In genomic region chr2:180849851-180850250, GRCh38 we compare ENCODE assay signal across 17 cellular contexts.
DNase-seq lines count a peak whose midpoint lies in the region; ATAC-seq, FAIRE-seq and TF ChIP-seq lines count a peak whose summit lies in the region.
"Had no signal": no experiment of that assay in that cellular context is flagged by ENCODE, and none has a peak within 500 bp of the region (broad histone marks: within the 10 kb centered on the region; RNA-seq: fewer than 3 reads in every experiment).

No MANE protein-coding gene starts in this region.

- no peak overlapping the region for H3K27ac ChIP-seq in H1 (ENCODE audit: low read depth, low read length)
- H3K27ac ChIP-seq: BLaER1, C4-2B had no signal

- H3K4ac ChIP-seq in H1 (replicated peaks; ENCODE audit: insufficient read length, low read depth, low read length) = no peak overlapping the region

- DNase-seq in H54 (ENCODE audit: insufficient read length, low spot score) = no peak
- DNase-seq in NCI-H69 (lab: John Stamatoyannopoulos, UW) = peak; percentile 9
- DNase-seq in H1 (ENCODE audit: low read depth in 1 of 2, low spot score in 2 of 2) = no peak
- DNase-seq in Ammon's horn (ENCODE audit: low spot score) = no peak
- DNase-seq in activated effector memory CD4-positive, alpha-beta T cell treated with anti-CD3 and anti-CD28 coated beads, Interleukin-2, amount 50 U/mL, for 16 hours = no peak
- DNase-seq: Caco-2; CD4-positive, CD25-positive, alpha-beta regulatory T cell; CD8-positive, alpha-beta T cell; DMS153; DND-41; HFFc6 had no signal

- no peak overlapping the region for H3K18ac ChIP-seq in H1 (ENCODE audit: extremely low read depth, low read length)

- H2BK15ac ChIP-seq in H1 (ENCODE audit: low read length) = no peak overlapping the region

- H4K20me1 ChIP-seq in H1 (replicated peaks in 1 of 2; ENCODE audit: control insufficient read depth in 1 of 2, insufficient read depth in 2 of 2, low read length in 2 of 2) = no peaks in the 10 kb centered on the region
- H4K20me1 ChIP-seq: BLaER1 had no signal

- H2BK20ac ChIP-seq in H1 (ENCODE audit: low read length) = no peak overlapping the region

- H4K8ac ChIP-seq in H1 (ENCODE audit: extremely low read depth, insufficient read depth, low read length) = no peak overlapping the region

- H3K4me2 ChIP-seq in H1 (ENCODE audit: insufficient read depth in 1 of 2, low read depth in 2 of 2, low read length in 2 of 2) = peak overlapping the region in 1 of 2 experiments; percentile 42; a peak in 1 of 4 replicates
- H3K4me2 ChIP-seq: BLaER1 had no signal

- H3K23me2 ChIP-seq in H1 (ENCODE audit: low read depth, low read length) = no peaks in the 10 kb centered on the region

- H2BK12ac ChIP-seq in H1 (ENCODE audit: low read depth, low read length) = no peak overlapping the region

- TF ChIP-seq CTCF in H1 (IDR thresholded peaks at IDR 0.05; ENCODE audit: control extremely low read depth in 1 of 3, insufficient read depth in 1 of 3, low read depth in 1 of 3, low read length in 3 of 3) = no peak

- H2BK5ac ChIP-seq in H1 (ENCODE audit: low read depth, low read length) = no peak overlapping the region

- FAIRE-seq in H54 (lab: Jason Lieb, UNC) = peak; percentile 33
- peak; percentile 39 for FAIRE-seq in H1 (lab: Jason Lieb, UNC)
- FAIRE-seq: G401.6, GM12892 had no signal

- H2AK5ac ChIP-seq in H1 (ENCODE audit: low read depth, low read length) = no peak overlapping the region

- H4K5ac ChIP-seq in H1 (ENCODE audit: insufficient read length, low read depth, low read length) = no peak overlapping the region

- no peak overlapping the region for H3K14ac ChIP-seq in H1 (ENCODE audit: insufficient read length)

- no peak overlapping the region for H3K23ac ChIP-seq in H1 (ENCODE audit: insufficient read length)

- no peak overlapping the region for H3K9ac ChIP-seq in H1 (replicated peaks in 1 of 4; ENCODE audit: extremely low read depth in 1 of 4, low read depth in 3 of 4, low read length in 3 of 4)
- H3K9ac ChIP-seq: BLaER1 had no signal

- no peak overlapping the region for H3K4me3 ChIP-seq in H1 (ENCODE audit: extremely low read depth in 1 of 4, insufficient read depth in 2 of 4, low read depth in 3 of 4, low read length in 4 of 4)
- H3K4me3 ChIP-seq: BLaER1, HAP-1 had no signal

- WGBS in H1 (ENCODE audit: extremely low coverage in 1 of 2, insufficient coverage in 1 of 2, insufficient read length in 1 of 2, insufficient replicate concordance in 2 of 2, low coverage in 1 of 2, low lambda C conversion rate in 2 of 2, missing lambda C conversion rate in 1 of 2), 2 experiments = 73% methylated on average over 2 of the region's 2 CpGs; no CpG with 5 or more reads in 1 of the 2 experiments

- no peaks in the 10 kb centered on the region for H3K36me3 ChIP-seq in H1 (ENCODE audit: control insufficient read depth in 2 of 4, insufficient read depth in 4 of 4, low read length in 3 of 4)
- H3K36me3 ChIP-seq: BLaER1, HAP-1 had no signal

- no peaks in the 10 kb centered on the region for H3K9me3 ChIP-seq in H1 (ENCODE audit: insufficient read depth in 2 of 2, low read depth in 1 of 2, low read length in 1 of 2)
- H3K9me3 ChIP-seq: BLaER1, Caco-2, HAP-1 had no signal

- no peaks in the 10 kb centered on the region for H3K27me3 ChIP-seq in H1 (replicated peaks in 1 of 4; ENCODE audit: control insufficient read depth in 3 of 4, extremely low read depth in 1 of 4, insufficient read depth in 3 of 4, low read length in 3 of 4)
- H3K27me3 ChIP-seq: BLaER1 had no signal

- no peak for TF ChIP-seq EP300 in H1 (IDR thresholded peaks at IDR 0.05; ENCODE audit: borderline replicate concordance in 1 of 2, low read depth in 2 of 2, low read length in 2 of 2)

- no peak for TF ChIP-seq RAD21 in H1 (IDR thresholded peaks at IDR 0.05 in 1 of 2, conservative IDR thresholded peaks at IDR 0.05 in 1 of 2; ENCODE audit: low read depth in 2 of 2, low read length in 2 of 2)

- no peak overlapping the region for H2BK120ac ChIP-seq in H1 (replicated peaks; ENCODE audit: low read depth, low read length)

- CTCF ChIA-PET in H1 (lab: Charles Lee; ENCODE audit: partially characterized antibody) = interaction anchor here (1.0 kb wide), 1 partner anchor 52 kb away, joined by 5 read pairs; no protein-coding TSS in a partner anchor

- no peak for ATAC-seq in HG03175 (IDR thresholded peaks at IDR 0.05; ENCODE audit: unreplicated experiment)
- ATAC-seq: CD8-positive, alpha-beta T cell had no signal

- no peak overlapping the region for H3K56ac ChIP-seq in H1 (replicated peaks; ENCODE audit: insufficient read length, low read depth, low read length)

- H4K91ac ChIP-seq in H1 (replicated peaks; ENCODE audit: insufficient read length, low read length) = no peak overlapping the region

- no peak overlapping the region for H2AFZ ChIP-seq in H1 (ENCODE audit: low read length)

- no peaks in the 10 kb centered on the region for H3K4me1 ChIP-seq in H1 (replicated peaks in 1 of 4; ENCODE audit: control insufficient read depth in 3 of 4, insufficient read depth in 4 of 4, low read length in 3 of 4)
- H3K4me1 ChIP-seq: BLaER1, Caco-2, HAP-1 had no signal

- TF ChIP-seq POLR2A in H54 (IDR thresholded peaks at IDR 0.05; ENCODE audit: low read depth, low read length) (no peak), H1 (IDR thresholded peaks at IDR 0.05; ENCODE audit: control extremely low read depth in 1 of 2, low read depth in 2 of 2, low read length in 2 of 2) (no peak)

- POLR2A ChIA-PET in H1 (lab: Charles Lee; ENCODE audit: partially characterized antibody) = no interaction called here

- no peaks in the 10 kb centered on the region for H3K79me2 ChIP-seq in H1 (ENCODE audit: control insufficient read depth in 1 of 2, insufficient read depth in 2 of 2, low read length in 2 of 2)

- H3K79me1 ChIP-seq in H1 (ENCODE audit: low read depth, low read length) = no peaks in the 10 kb centered on the region

TF ChIP-seq in H1, 55 proteins besides CTCF, POLR2A, EP300 and RAD21:
- TF ChIP-seq RFX5 (IDR thresholded peaks at IDR 0.05; ENCODE audit: borderline replicate concordance, low read depth, low read length) = no peak
- TF ChIP-seq, protein P1, sequence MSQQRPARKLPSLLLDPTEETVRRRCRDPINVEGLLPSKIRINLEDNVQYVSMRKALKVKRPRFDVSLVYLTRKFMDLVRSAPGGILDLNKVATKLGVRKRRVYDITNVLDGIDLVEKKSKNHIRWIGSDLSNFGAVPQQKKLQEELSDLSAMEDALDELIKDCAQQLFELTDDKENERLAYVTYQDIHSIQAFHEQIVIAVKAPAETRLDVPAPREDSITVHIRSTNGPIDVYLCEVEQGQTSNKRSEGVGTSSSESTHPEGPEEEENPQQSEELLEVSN (IDR thresholded peaks at IDR 0.05) = no peak
- TF ChIP-seq GTF2F1 (IDR thresholded peaks at IDR 0.05; ENCODE audit: borderline replicate concordance, low read depth, low read length) = no peak
- TF ChIP-seq, protein P2, sequence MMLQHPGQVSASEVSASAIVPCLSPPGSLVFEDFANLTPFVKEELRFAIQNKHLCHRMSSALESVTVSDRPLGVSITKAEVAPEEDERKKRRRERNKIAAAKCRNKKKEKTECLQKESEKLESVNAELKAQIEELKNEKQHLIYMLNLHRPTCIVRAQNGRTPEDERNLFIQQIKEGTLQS (IDR thresholded peaks at IDR 0.05; ENCODE audit: insufficient read depth, low read depth, low read length) = no peak
- no peak for TF ChIP-seq HDAC6 (IDR thresholded peaks at IDR 0.05; ENCODE audit: low read depth, low read length)
- no peak for TF ChIP-seq CBX8 (IDR thresholded peaks at IDR 0.05; ENCODE audit: borderline replicate concordance, low read depth, low read length)
- no peak for TF ChIP-seq EGR1 (IDR thresholded peaks at IDR 0.05; ENCODE audit: borderline replicate concordance, low read depth, low read length)
- TF ChIP-seq SUZ12 (IDR thresholded peaks at IDR 0.05; ENCODE audit: low read length) = no peak
- TF ChIP-seq BCL11A (IDR thresholded peaks at IDR 0.05; ENCODE audit: low read depth in 2 of 2, low read length in 2 of 2) = no peak
- no peak for TF ChIP-seq CEBPB (IDR thresholded peaks at IDR 0.05; ENCODE audit: low read depth, low read length)
- TF ChIP-seq USF2 (IDR thresholded peaks at IDR 0.05; ENCODE audit: low read length) = no peak
- no peak for TF ChIP-seq CREB1 (IDR thresholded peaks at IDR 0.05)
